In the genomic region with DNA sequence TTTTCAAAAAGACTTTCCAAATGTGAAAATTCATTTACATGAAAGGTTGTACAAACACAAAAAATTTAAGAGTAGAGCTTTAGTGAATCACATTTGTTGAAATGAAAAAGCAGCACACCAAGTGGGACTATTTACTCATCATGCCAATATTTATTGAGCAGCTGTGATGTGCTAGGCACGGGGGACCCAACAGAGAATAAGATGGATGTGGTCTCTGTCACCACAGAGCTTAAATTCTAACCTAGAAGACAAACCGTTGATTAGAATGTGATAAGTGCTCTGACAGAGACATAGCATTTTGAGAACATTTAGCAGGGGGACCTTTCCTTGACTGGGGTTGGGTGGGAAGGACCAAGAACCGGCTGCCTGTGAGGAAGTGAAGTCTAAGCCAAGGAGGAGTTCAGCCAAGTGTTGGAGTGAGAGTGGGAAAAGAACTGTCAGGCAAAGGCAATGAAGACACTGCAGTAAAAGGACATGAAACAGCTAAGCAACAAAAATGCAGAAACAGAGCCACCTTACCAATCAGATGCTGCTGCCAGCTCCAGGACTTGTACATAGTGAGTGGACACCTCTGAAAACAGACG, we compare ENCODE assay signal across 28 cellular contexts.
"Had no signal": no experiment of that assay in that cellular context is flagged by ENCODE, and none has a peak within 500 bp of the region (broad histone marks: within the 10 kb centered on the region; RNA-seq: fewer than 3 reads in every experiment).

No MANE protein-coding gene starts in this region.

- H3K79me2 ChIP-seq: hepatocyte had no signal

- H3K36me3 Mint-ChIP-seq: activated naive CD8-positive, alpha-beta T cell; memory B cell; stimulated activated naive B cell treated with anti-CD40 and anti-IgM and Interleukin-4, amounts not matched to agents 10 μg/mL and 1 μg/mL and 100 μg/mL, for 72 hours had no signal

- H3K9me3 ChIP-seq: colonic mucosa, neutrophil, ovary, prostate gland, sigmoid colon had no signal

- H3K4me1 Mint-ChIP-seq: memory B cell; stimulated activated naive B cell treated with anti-CD40 and anti-IgM and Interleukin-4, amounts not matched to agents 10 μg/mL and 1 μg/mL and 100 μg/mL, for 72 hours had no signal

- H3K27ac Mint-ChIP-seq: activated naive CD8-positive, alpha-beta T cell; activated T-cell treated with anti-CD3 and anti-CD28 coated beads, Interleukin-2, amount 50 U/mL, for 72 hours; memory B cell; natural killer cell treated with Interleukin-12 subunit alpha and Interleukin-12 subunit beta and Interleukin-15 and Interleukin-18, amount 100 ng/mL, for 72 hours; stimulated activated naive B cell treated with anti-CD40 and anti-IgM and Interleukin-4, amounts not matched to agents 10 μg/mL and 1 μg/mL and 100 μg/mL, for 72 hours had no signal

- H2AFZ ChIP-seq: hepatocyte had no signal

- H3K9me3 Mint-ChIP-seq: natural killer cell treated with Interleukin-12 subunit alpha and Interleukin-12 subunit beta and Interleukin-15 and Interleukin-18, amount 100 ng/mL, for 72 hours had no signal

- H3K36me3 ChIP-seq: colonic mucosa, gastroesophageal sphincter, neutrophil, ovary, prostate gland, sigmoid colon, stomach, tibial nerve had no signal

- H3K4me3 Mint-ChIP-seq: activated naive CD8-positive, alpha-beta T cell; activated T-cell treated with anti-CD3 and anti-CD28 coated beads, Interleukin-2, amount 50 U/mL, for 72 hours; memory B cell; natural killer cell treated with Interleukin-12 subunit alpha and Interleukin-12 subunit beta and Interleukin-15 and Interleukin-18, amount 100 ng/mL, for 72 hours; stimulated activated naive B cell treated with anti-CD40 and anti-IgM and Interleukin-4, amounts not matched to agents 10 μg/mL and 1 μg/mL and 100 μg/mL, for 72 hours had no signal

- DNase-seq: activated CD4-positive, alpha-beta T cell treated with anti-CD3 and anti-CD28 coated beads for 4 hours; activated CD4-positive, alpha-beta T cell treated with anti-CD3 and anti-CD28 coated beads, Interleukin-2, amount 50 U/mL, for 4 hours; activated naive CD4-positive, alpha-beta T cell; activated T-cell treated with anti-CD3 and anti-CD28 coated beads for 4 hours; activated T-cell treated with anti-CD3 and anti-CD28 coated beads, Interleukin-2, amount 50 U/mL, for 72 hours; anterior cingulate cortex; colonic mucosa; effector CD8-positive, alpha-beta T cell; islet precursor cell; retina; sigmoid colon; stimulated activated CD4-positive, alpha-beta T cell treated with anti-CD3 and anti-CD28 coated beads, Interleukin-1b, Interleukin-23, amount 100 ng/mL, for 48 hours; stimulated activated CD4-positive, alpha-beta T cell treated with anti-CD3 and anti-CD28 coated beads, Interleukin-4, amount 100 ng/mL, for 4 hours; stimulated activated CD8-positive, alpha-beta memory T cell treated with anti-CD3 and anti-CD28 coated beads, Interleukin-4, amount 100 ng/mL, for 48 hours; stimulated activated naive B cell treated with anti-CD40 and anti-IgM and Interleukin-4, amounts not matched to agents 10 μg/mL and 1 μg/mL and 100 μg/mL, for 72 hours; stomach; T-helper 9 cell had no signal

- H3K27ac ChIP-seq: colonic mucosa, gastroesophageal sphincter, hepatocyte, neutrophil, ovary, prostate gland, sigmoid colon, stomach, tibial nerve, VCaP had no signal

- ATAC-seq: activated T-cell treated with anti-CD3 and anti-CD28 coated beads, Interleukin-2, amount 50 U/mL, for 72 hours; gastroesophageal sphincter; natural killer cell treated with Interleukin-12 subunit alpha and Interleukin-12 subunit beta and Interleukin-15 and Interleukin-18, amount 100 ng/mL, for 72 hours; stimulated activated naive B cell treated with anti-CD40 and anti-IgM and Interleukin-4, amounts not matched to agents 10 μg/mL and 1 μg/mL and 100 μg/mL, for 72 hours had no signal

- H3K4me1 ChIP-seq: gastroesophageal sphincter, prostate gland, sigmoid colon, stomach, tibial nerve had no signal

- H3K27me3 Mint-ChIP-seq: memory B cell had no signal

- H3K4me3 ChIP-seq: colonic mucosa, gastroesophageal sphincter, hepatocyte, ovary, prostate gland, sigmoid colon, smooth muscle cell, stomach, tibial nerve had no signal

- H3K4me2 ChIP-seq: hepatocyte, smooth muscle cell had no signal

- H3K27me3 ChIP-seq: colonic mucosa, gastroesophageal sphincter, hepatocyte, neutrophil, ovary, sigmoid colon, stomach, tibial nerve had no signal
